In the genomic region with DNA sequence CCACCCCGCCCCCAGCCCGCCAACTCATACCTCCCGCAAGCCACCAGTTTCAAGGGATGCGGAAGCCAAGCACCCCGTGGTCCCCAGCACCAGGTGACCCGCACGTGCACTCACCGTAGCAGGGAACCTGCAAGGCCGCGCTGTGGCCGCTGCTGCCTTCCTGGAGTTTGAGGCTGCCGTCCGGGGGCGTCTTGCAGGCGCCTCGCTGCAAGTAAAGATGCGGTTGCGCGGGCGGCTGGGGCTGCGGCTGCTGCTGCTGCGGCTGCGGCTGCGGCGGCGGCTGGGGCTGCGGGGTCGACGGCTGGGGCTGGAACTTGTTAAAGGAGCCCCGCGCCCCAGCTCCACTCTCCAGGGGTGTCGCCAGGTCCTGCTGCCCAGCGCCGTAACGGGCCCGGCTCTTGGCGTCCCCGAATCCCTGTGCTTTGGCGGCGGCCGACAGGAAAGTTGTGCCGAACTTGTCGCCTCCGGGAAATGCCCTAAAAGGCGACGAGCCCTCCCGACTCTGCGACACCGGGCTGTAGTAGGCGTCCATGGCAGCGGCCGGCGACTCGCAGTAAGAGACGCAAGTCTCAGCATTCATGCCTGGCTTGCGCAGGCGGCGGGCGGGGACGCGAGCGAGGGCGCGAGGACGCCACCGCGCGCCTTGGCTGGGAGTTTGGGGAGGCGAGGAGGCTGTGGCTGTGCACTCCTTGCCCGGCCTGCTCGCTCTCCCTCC, we compare ENCODE assay signal across 9 cellular contexts. TPM values are rescaled to one million over a fixed set of nuclear protein-coding genes. Genes with fewer than 3 reads are reported as not detected.
DNase-seq lines count a peak whose midpoint lies in the region; ATAC-seq, FAIRE-seq and TF ChIP-seq lines count a peak whose summit lies in the region.
"Had no signal": no experiment of that assay in that cellular context is flagged by ENCODE, and none has a peak within 500 bp of the region (broad histone marks: within the 10 kb centered on the region; RNA-seq: fewer than 3 reads in every experiment).

A gene (minus strand): TSS at position 657 of the 715 bp plus-strand sequence. CDS start 77 bp downstream, at position 580.

- TF ChIP-seq RAD21 in GM12878 (IDR thresholded peaks at IDR 0.05; ENCODE audit: insufficient read depth, low read depth, low read length) = no peak

- no peak for TF ChIP-seq CTCF in NB4 (IDR thresholded peaks at IDR 0.05; ENCODE audit: low read depth, low read length)
- no peak for TF ChIP-seq CTCF in GM12878 (IDR thresholded peaks at IDR 0.05 in 2 of 3, conservative IDR thresholded peaks at IDR 0.05 in 1 of 3; ENCODE audit: control insufficient read depth in 2 of 3, extremely low read depth in 1 of 3, insufficient read depth in 1 of 3, low read depth in 3 of 3, low read length in 3 of 3)
- no peak for TF ChIP-seq CTCF in lower lobe of right lung (IDR thresholded peaks at IDR 0.05)
- no peak for TF ChIP-seq CTCF in vagina (IDR thresholded peaks at IDR 0.05)

- no peaks in the 10 kb centered on the region for H3K9me3 ChIP-seq in GM12878 (replicated peaks; ENCODE audit: control insufficient read depth, insufficient read depth, low read length)
- no peaks in the 10 kb centered on the region for H3K9me3 ChIP-seq in lower lobe of right lung
- H3K9me3 ChIP-seq in vagina = no peaks in the 10 kb centered on the region

- DNase-seq in COLO668 (lab: John Stamatoyannopoulos, UW; ENCODE audit: unreplicated experiment) (peak; percentile 79), NB4 (ENCODE audit: low read depth) (peak; percentile 71), GM12878 (ENCODE audit: low read depth, low spot score) (no peak), lower lobe of right lung (no peak), vagina (ENCODE audit: extremely low spot score in 2 of 2) (no peak), NCI-H2196 (lab: John Stamatoyannopoulos, UW; ENCODE audit: unreplicated experiment) (no peak), NCI-H345 treated with DMSO at 0.1 percent for 48 hours (lab: John Stamatoyannopoulos, UW; ENCODE audit: unreplicated experiment) (no peak)

- intact Hi-C loops in GM12878 (cut with micrococcal nuclease; ENCODE audit: unreplicated experiment) = no loop called here
- intact Hi-C loops in lower lobe of right lung (cut with DNase I) = no loop called here
- intact Hi-C loops in vagina (cut with DNase I) = no loop called here

- RAD21 ChIA-PET in GM12878 (lab: Charles Lee; ENCODE audit: unreplicated experiment) = no interaction called here

- no peak for FAIRE-seq in GM12878 (lab: Jason Lieb, UNC)

- TF ChIP-seq POLR2A in NB4 (IDR thresholded peaks at IDR 0.05; ENCODE audit: extremely low read depth, insufficient read length) (no peak), GM12878 (IDR thresholded peaks at IDR 0.05; ENCODE audit: low read depth, low read length) (no peak), vagina (IDR thresholded peaks at IDR 0.05) (no peak)

- in situ Hi-C loops in GM12878 (cut with MboI) = no loop called here

- H3K4me1 ChIP-seq in GM12878 (ENCODE audit: control insufficient read depth, insufficient read depth, low read length) = no peaks in the 10 kb centered on the region
- H3K4me1 ChIP-seq in lower lobe of right lung = peaks cover 24% of the 10 kb centered on the region
- H3K4me1 ChIP-seq in vagina = peaks cover 35% of the 10 kb centered on the region

- H3K27me3 ChIP-seq in GM12878 (replicated peaks in 1 of 2; ENCODE audit: control insufficient read depth in 2 of 2, insufficient read depth in 2 of 2, low read length in 1 of 2) (peaks cover 22 to 32% of the 10 kb centered on the region in 2 experiments), lower lobe of right lung (ENCODE audit: low read depth) (peaks cover 99% of the 10 kb centered on the region), vagina (peaks cover 13% of the 10 kb centered on the region)

- H4K20me1 ChIP-seq in GM12878 (ENCODE audit: control insufficient read depth, insufficient read depth) = no peaks in the 10 kb centered on the region; the same call in 1 of the 2 replicates

- H3K4me3 ChIP-seq in NB4 (ENCODE audit: low read depth, low read length) = peak within 1 kb of the TSS; percentile 11
- no peak within 1 kb of the TSS for H3K4me3 ChIP-seq in GM12878
- H3K4me3 ChIP-seq in lower lobe of right lung = peak within 1 kb of the TSS; percentile 31
- H3K4me3 ChIP-seq in vagina = peak within 1 kb of the TSS; percentile 22 to 30

- no peaks in the 10 kb centered on the region for H3K79me2 ChIP-seq in GM12878 (ENCODE audit: control insufficient read depth, insufficient read depth, low read length)

- no peak within 1 kb of the TSS for H2AFZ ChIP-seq in GM12878 (ENCODE audit: control insufficient read depth, low read depth, low read length)

- BruUV-seq in GM12878 (replicated peaks; lab: Mats Ljungman, UMichigan) = no TSS peak

- H3K36me3 ChIP-seq in GM12878 (ENCODE audit: control insufficient read depth in 2 of 2, insufficient read depth in 2 of 2, low read length in 1 of 2) (no peaks in the 10 kb centered on the region), lower lobe of right lung (no peaks in the 10 kb centered on the region), vagina (no peaks in the 10 kb centered on the region)

- POLR2A ChIA-PET in GM12878 (lab: Charles Lee) = no interaction called here

- WGBS in GM12878 (ENCODE audit: insufficient coverage, insufficient replicate concordance, low lambda C conversion rate, missing lambda C conversion rate) = 5% methylated on average over 69 of the region's 71 CpGs

- no peak within 1 kb of the TSS for H3K4me2 ChIP-seq in GM12878 (ENCODE audit: control insufficient read depth, insufficient read depth)

- no peak for TF ChIP-seq EP300 in GM12878 (IDR thresholded peaks at IDR 0.05; ENCODE audit: borderline replicate concordance in 1 of 2, control insufficient read depth in 1 of 2, low read depth in 2 of 2, low read length in 2 of 2)

- ATAC-seq in GM12878 (peak; percentile 30), lower lobe of right lung (peak in 1 of 2 donors; percentile 18), HG02852 (IDR thresholded peaks at IDR 0.05; ENCODE audit: unreplicated experiment) (no peak)

- CTCF ChIA-PET in GM12878 (lab: Yijun Ruan, JAX) = no interaction called here

- no peak within 1 kb of the TSS for H3K9ac ChIP-seq in GM12878 (ENCODE audit: control insufficient read depth, insufficient read depth, low read length)

- H3K27ac ChIP-seq in GM12878 (ENCODE audit: control insufficient read depth, insufficient read depth) (no peak within 1 kb of the TSS), lower lobe of right lung (no peak within 1 kb of the TSS), vagina (no peak within 1 kb of the TSS)

- SMC1A ChIA-PET in GM12878 (lab: Charles Lee; ENCODE audit: uncharacterized antibody, unreplicated experiment) = no interaction called here

TF ChIP-seq in GM12878, 131 proteins besides CTCF, POLR2A, EP300 and RAD21:
- TF ChIP-seq SUPT20H (IDR thresholded peaks at IDR 0.05; ENCODE audit: borderline replicate concordance, control insufficient read depth, low read depth, low read length) (no peak), BCL11A (IDR thresholded peaks at IDR 0.05; ENCODE audit: low read depth, low read length) (no peak), BHLHE40 (IDR thresholded peaks at IDR 0.05; ENCODE audit: borderline replicate concordance in 1 of 2, low read depth in 2 of 2, low read length in 1 of 2) (peak in 1 of 2 experiments; percentile 58; a peak in 1 of 4 replicates), SPI1 (IDR thresholded peaks at IDR 0.05; ENCODE audit: borderline replicate concordance, insufficient read depth, low read depth, low read length) (no peak), MEF2B (IDR thresholded peaks at IDR 0.05; ENCODE audit: partially characterized antibody, poor library complexity, severe bottlenecking) (no peak), PAX5 (IDR thresholded peaks at IDR 0.05; ENCODE audit: borderline replicate concordance, low read depth, low read length) (no peak)
TF ChIP-seq in GM12878: peak in this region for 1.

RNA-seq across cellular contexts. Expression of the gene that starts here (rescaled TPM):
- not detected in 2 replicates for total RNA-seq in GM12878 (2013; cell fraction: nucleolus; rRNA removed)
- total RNA-seq in GM12878 (2014; rRNA removed) (not detected in 2 replicates), GM12878 (2014; rRNA removed; fragmentation: Illumina TruSeq; extraction: Trizol) (not detected in 2 replicates), GM12878 (2021) (not detected in 2 replicates), lower lobe of right lung (not detected), vagina (not detected)
- polyA plus RNA-seq in GM12878 (2011; ENCODE audit: low read depth) = not detected
- polyA plus RNA-seq in GM12878 (2011; rRNA removed) (not detected in 2 replicates), GM12878 (2014; fragmentation: Illumina TruSeq; extraction: Trizol) (not detected in 2 replicates), GM12878 (2014; fragmentation: Nextera tagmentation; extraction: Ambion mirVana) (not detected), GM12878 (2014; rRNA removed) (not detected in 2 replicates), GM12878 (2016; fragmentation: Nextera tagmentation; extraction: Ambion mirVana) (not detected)
- not detected in 2 replicates for polyA plus RNA-seq in GM12878 (2011; cell fraction: cytosol; rRNA removed)
- polyA plus RNA-seq in GM12878 (2011; cell fraction: nucleus; rRNA removed) = not detected in 2 replicates
- 0.01 TPM in 1 of 2 replicates, not detected in the other for polyA plus RNA-seq in GM12878 (2012)
- polyA minus RNA-seq in GM12878 (2011; rRNA and poly(A)+ RNA removed) = not detected in 2 replicates
- not detected in 2 replicates for polyA minus RNA-seq in GM12878 (2011; cell fraction: cytosol; rRNA and poly(A)+ RNA removed)
- polyA minus RNA-seq in GM12878 (2011; cell fraction: nucleus; rRNA and poly(A)+ RNA removed) = not detected in 2 replicates
- total RNA-seq: epithelial cell of proximal tubule had no signal

Comparison
In these comparisons a context has a peak if more than half of its experiments do, and no peak if none do; other contexts are left out.
1. Peak in ATAC-seq in GM12878; RNA of the gene not detected or under 1 TPM.
2. DNase-seq: peak in COLO668 (single experiment) and NB4 (single experiment); none in GM12878 (single experiment), lower lobe of right lung (single experiment), vagina (0 of 2), NCI-H2196 (single experiment) and NCI-H345 treated with DMSO at 0.1 percent for 48 hours (single experiment).